In genomic region chr3:54936561-54936960, GRCh38 we compare ENCODE assay signal across 26 cellular contexts. TPM values are rescaled to one million over a fixed set of nuclear protein-coding genes. Genes with fewer than 3 reads are reported as not detected.
"Had no signal": no experiment of that assay in that cellular context is flagged by ENCODE, and none has a peak within 500 bp of the region (broad histone marks: within the 10 kb centered on the region; RNA-seq: fewer than 3 reads in every experiment).

No MANE protein-coding gene starts in this region.

- ATAC-seq: activated T-cell treated with anti-CD3 and anti-CD28 coated beads, Interleukin-2, amount 50 U/mL, for 4 hours; left colon; lower lobe of right lung; natural killer cell treated with Interleukin-12 subunit alpha and Interleukin-12 subunit beta and Interleukin-15 and Interleukin-18, amount 100 ng/mL, for 72 hours had no signal

- H3K27me3 ChIP-seq: colonic mucosa, hepatocyte, thyroid gland had no signal

- H3K36me3 ChIP-seq: colonic mucosa, lower lobe of right lung, thyroid gland had no signal

- H3K4me1 ChIP-seq: colonic mucosa, lower lobe of right lung, parathyroid adenoma, thyroid gland had no signal

- H3K9ac ChIP-seq: parathyroid adenoma had no signal

- DNase-seq: activated CD4-positive, alpha-beta T cell treated with anti-CD3 and anti-CD28 coated beads, Interleukin-2, amount 10 ng/mL, durations not matched to agents 24 days and 14 days; activated CD8-positive, alpha-beta memory T cell treated with anti-CD3 and anti-CD28 coated beads, Interleukin-2, amount 50 U/mL, for 4 hours; activated naive CD4-positive, alpha-beta T cell treated with anti-CD3 and anti-CD28 coated beads for 36 hours; activated T-cell treated with anti-CD3 and anti-CD28 coated beads, Interleukin-2, amount 50 U/mL, for 4 hours; anterior cingulate cortex; central memory CD4-positive, alpha-beta T cell; colonic mucosa; endodermal cell; left colon; lower lobe of right lung; stimulated activated CD4-positive, alpha-beta T cell treated with anti-CD3 and anti-CD28 coated beads, Interleukin-12 subunit alpha, Interleukin-12 subunit beta, amount 100 ng/mL, for 4 hours; stimulated activated CD4-positive, alpha-beta T cell treated with anti-CD3 and anti-CD28 coated beads, Interleukin-1b, Interleukin-23, amount 100 ng/mL, for 48 hours; stimulated activated CD8-positive, alpha-beta memory T cell treated with anti-CD3 and anti-CD28 coated beads, Interleukin-4, amount 100 ng/mL, for 48 hours; stimulated activated naive CD4-positive, alpha-beta T cell; T1000; thyroid gland had no signal

- H3K4me2 ChIP-seq: hepatocyte had no signal

- H3K79me2 ChIP-seq: hepatocyte, parathyroid adenoma had no signal

- H3K27ac ChIP-seq: colonic mucosa, epithelial cell of prostate, hepatocyte, lower lobe of right lung, parathyroid adenoma, thyroid gland had no signal

- H2AFZ ChIP-seq: hepatocyte, parathyroid adenoma had no signal

- H3K4me3 ChIP-seq: colonic mucosa, hepatocyte, lower lobe of right lung, thyroid gland had no signal

- H3K9me3 ChIP-seq: colonic mucosa, lower lobe of right lung, thyroid gland had no signal

RNA-seq across cellular contexts. Expression of gene LRTM1, which starts 8.7 kb away (rescaled TPM):
- total RNA-seq: activated CD4-positive, alpha-beta T cell treated with anti-CD3 and anti-CD28 coated beads, Interleukin-2, amount 10 ng/mL, durations not matched to agents 24 days and 14 days; activated naive CD4-positive, alpha-beta T cell treated with anti-CD3 and anti-CD28 coated beads for 36 hours; activated T-cell treated with anti-CD3 and anti-CD28 coated beads, Interleukin-2, amount 50 U/mL, for 4 hours; colonic mucosa; endodermal cell; fibroblast of villous mesenchyme; hepatocyte; left colon; lower lobe of right lung; mesothelial cell of epicardium; natural killer cell treated with Interleukin-12 subunit alpha and Interleukin-12 subunit beta and Interleukin-15 and Interleukin-18, amount 100 ng/mL, for 72 hours; renal cortical epithelial cell; subcutaneous adipose tissue; T-helper 1 cell treated with Interleukin-12 subunit alpha and Interleukin-12 subunit beta and Interleukin-4 antibody, amounts not matched to agents 30 ng/mL and 1 ng/mL, for 36 hours; thyroid gland; ureter had no signal
